Comparison of ENCODE assay signal across 14 cellular contexts in the genomic region with DNA sequence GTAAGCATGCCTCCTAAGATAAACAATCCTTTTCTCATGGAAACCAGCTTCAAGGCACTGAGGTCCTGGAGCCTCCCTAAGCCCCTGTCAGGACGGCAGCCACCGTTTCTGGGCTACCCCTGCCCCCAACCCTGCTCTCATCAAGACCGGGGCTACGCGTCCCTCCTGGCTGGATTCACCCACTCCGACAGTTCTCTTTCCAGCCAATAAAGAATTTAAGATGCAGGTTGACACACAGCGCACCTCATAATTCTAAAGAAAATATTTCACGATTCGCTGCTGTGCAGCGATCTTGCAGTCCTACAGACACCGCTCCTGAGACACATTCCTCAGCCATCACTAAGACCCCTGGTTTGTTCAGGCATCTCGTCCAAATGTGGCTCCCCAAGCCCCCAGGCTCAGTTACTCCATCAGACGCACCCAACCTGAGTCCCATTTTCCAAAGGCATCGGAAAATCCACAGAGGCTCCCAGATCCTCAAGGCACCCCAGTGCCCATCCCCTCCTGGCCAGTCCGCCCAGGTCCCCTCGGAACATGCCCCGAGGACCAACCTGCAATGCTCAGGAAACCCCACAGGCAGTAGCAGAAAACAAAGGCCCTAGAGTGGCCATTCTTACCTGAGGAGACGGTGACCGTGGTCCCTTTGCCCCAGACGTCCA.
DNase-seq lines count a peak whose midpoint lies in the region; ATAC-seq and TF ChIP-seq lines count a peak whose summit lies in the region.
"Had no signal": no experiment of that assay in that cellular context is flagged by ENCODE, and none has a peak within 500 bp of the region (broad histone marks: within the 10 kb centered on the region; RNA-seq: fewer than 3 reads in every experiment).

No MANE protein-coding gene starts in this region.

- ATAC-seq in memory B cell (ENCODE audit: low read depth) (peak; percentile 12), GM19455 (IDR thresholded peaks at IDR 0.05; ENCODE audit: unreplicated experiment) (no peak), GM18519 (IDR thresholded peaks at IDR 0.05; ENCODE audit: low FRiP score, unreplicated experiment) (no peak), GM21381 (IDR thresholded peaks at IDR 0.05; ENCODE audit: unreplicated experiment) (no peak), GM21367 (IDR thresholded peaks at IDR 0.05; ENCODE audit: unreplicated experiment) (no peak)
- ATAC-seq: gastrocnemius medialis, GM23338 had no signal

- peak; percentile 22 for DNase-seq in GM13977 (ENCODE audit: low spot score)
- DNase-seq in activated CD4-positive, alpha-beta memory T cell treated with anti-CD3 and anti-CD28 coated beads, Interleukin-2, amount 10 ng/mL, durations not matched to agents 7 days and 5 days: peak; percentile 16
- peak in 1 of 2 donors; percentile 32 for DNase-seq in memory B cell (ENCODE audit: low spot score in 2 of 2)
- DNase-seq: amniotic stem cell; occipital lobe; stimulated activated CD4-positive, alpha-beta T cell treated with anti-CD3 and anti-CD28 coated beads, Interleukin-2, amount 100 ng/mL, for 48 hours had no signal

- H3K4me3 Mint-ChIP-seq in activated CD4-positive, alpha-beta memory T cell treated with anti-CD3 and anti-CD28 coated beads, Interleukin-2, amount 10 ng/mL, durations not matched to agents 7 days and 5 days: no peak overlapping the region
- H3K4me3 Mint-ChIP-seq in memory B cell: peak overlapping the region; percentile 90
- H3K4me3 Mint-ChIP-seq: GM23338 had no signal

- peak overlapping the region; percentile 64 to 96 (median 83) for H3K9ac ChIP-seq in BLaER1 treated with 17β-estradiol and CSF1 and Interleukin-3, amounts not matched to agents 10 nM and 100 nM

- peak overlapping the region; percentile 1 to 94 (median 86); a peak in 20 of 22 replicates for H3K27ac ChIP-seq in BLaER1 treated with 17β-estradiol and CSF1 and Interleukin-3, amounts not matched to agents 10 nM and 100 nM
- H3K27ac ChIP-seq: dorsolateral prefrontal cortex, gastrocnemius medialis had no signal

- peaks cover 0 to 42% (median 7%) of the 10 kb centered on the region in 11 experiments; a peak in 10 of 22 replicates for H4K20me1 ChIP-seq in BLaER1 treated with 17β-estradiol and CSF1 and Interleukin-3, amounts not matched to agents 10 nM and 100 nM

- peak overlapping the region; percentile 98 for H3K27ac Mint-ChIP-seq in activated CD4-positive, alpha-beta memory T cell treated with anti-CD3 and anti-CD28 coated beads, Interleukin-2, amount 10 ng/mL, durations not matched to agents 7 days and 5 days
- H3K27ac Mint-ChIP-seq in memory B cell: peak overlapping the region; percentile 95
- H3K27ac Mint-ChIP-seq: GM23338 had no signal

- H3K36me3 Mint-ChIP-seq in activated CD4-positive, alpha-beta memory T cell treated with anti-CD3 and anti-CD28 coated beads, Interleukin-2, amount 10 ng/mL, durations not matched to agents 7 days and 5 days (ENCODE audit: low read depth): peaks cover 5% of the 10 kb centered on the region
- peaks cover 31% of the 10 kb centered on the region for H3K36me3 Mint-ChIP-seq in memory B cell

- H3K9me3 ChIP-seq in BLaER1 treated with 17β-estradiol and CSF1 and Interleukin-3, amounts not matched to agents 10 nM and 100 nM (replicated peaks in 1 of 11): no peaks in the 10 kb centered on the region; a peak in 2 of 22 replicates
- H3K9me3 ChIP-seq: gastrocnemius medialis had no signal

- CTCF ChIA-PET in activated CD4-positive, alpha-beta memory T cell treated with anti-CD3 and anti-CD28 coated beads, Interleukin-2, amount 10 ng/mL, durations not matched to agents 7 days and 5 days (lab: Charles Lee): no interaction called here

- no peak for TF ChIP-seq CTCF in GM13977 (IDR thresholded peaks at IDR 0.05; ENCODE audit: extremely low read depth, insufficient read depth, missing control alignments)

- H3K4me3 ChIP-seq in BLaER1 treated with 17β-estradiol and CSF1 and Interleukin-3, amounts not matched to agents 10 nM and 100 nM: peak overlapping the region; percentile 31 to 92 (median 68)
- H3K4me3 ChIP-seq: dorsolateral prefrontal cortex, gastrocnemius medialis, GM23338 had no signal

- H3K9me3 Mint-ChIP-seq in activated CD4-positive, alpha-beta memory T cell treated with anti-CD3 and anti-CD28 coated beads, Interleukin-2, amount 10 ng/mL, durations not matched to agents 7 days and 5 days: no peaks in the 10 kb centered on the region
- no peaks in the 10 kb centered on the region for H3K9me3 Mint-ChIP-seq in memory B cell

- H3K27me3 Mint-ChIP-seq in activated CD4-positive, alpha-beta memory T cell treated with anti-CD3 and anti-CD28 coated beads, Interleukin-2, amount 10 ng/mL, durations not matched to agents 7 days and 5 days: peaks cover 2% of the 10 kb centered on the region
- no peaks in the 10 kb centered on the region for H3K27me3 Mint-ChIP-seq in memory B cell

- peaks cover 52% of the 10 kb centered on the region for H3K4me1 Mint-ChIP-seq in activated CD4-positive, alpha-beta memory T cell treated with anti-CD3 and anti-CD28 coated beads, Interleukin-2, amount 10 ng/mL, durations not matched to agents 7 days and 5 days
- no peaks in the 10 kb centered on the region for H3K4me1 Mint-ChIP-seq in memory B cell
- H3K4me1 Mint-ChIP-seq: GM23338 had no signal

- H3K4me1 ChIP-seq in BLaER1 treated with 17β-estradiol and CSF1 and Interleukin-3, amounts not matched to agents 10 nM and 100 nM: peaks cover 0 to 64% (median 55%) of the 10 kb centered on the region in 10 experiments; a peak in 14 of 20 replicates
- H3K4me1 ChIP-seq: gastrocnemius medialis had no signal

- POLR2A ChIA-PET in activated CD4-positive, alpha-beta memory T cell treated with anti-CD3 and anti-CD28 coated beads, Interleukin-2, amount 10 ng/mL, durations not matched to agents 7 days and 5 days (lab: Charles Lee): interaction anchor here (0.9 to 1.5 kb wide), 9 partner anchors 10 to 614 kb away, joined by 3 to 5 read pairs (median 3); a partner anchor contains a TSS

- H3K36me3 ChIP-seq in BLaER1 treated with 17β-estradiol and CSF1 and Interleukin-3, amounts not matched to agents 10 nM and 100 nM: peaks cover 0 to 61% (median 0%) of the 10 kb centered on the region in 11 experiments; a peak in 7 of 22 replicates
- H3K36me3 ChIP-seq: gastrocnemius medialis had no signal

- in situ Hi-C loops in GM13977 (cut with MboI; ENCODE audit: low pct_unique_long_range_greater_than_20kb, low sequenced_read_pairs, unreplicated experiment): loop anchor here (25.0 kb wide), 1 partner anchor 150 kb away; no protein-coding TSS in a partner anchor

- peak overlapping the region; percentile 50 to 100 (median 98) for H3K4me2 ChIP-seq in BLaER1 treated with 17β-estradiol and CSF1 and Interleukin-3, amounts not matched to agents 10 nM and 100 nM
- H3K4me2 ChIP-seq: GM23338 had no signal

- H3K27me3 ChIP-seq in BLaER1 treated with 17β-estradiol and CSF1 and Interleukin-3, amounts not matched to agents 10 nM and 100 nM: peaks cover 0 to 64% (median 0%) of the 10 kb centered on the region in 11 experiments; a peak in 7 of 22 replicates
- H3K27me3 ChIP-seq: gastrocnemius medialis had no signal
